22 cellular contexts compared by ENCODE assay signal in the genomic region with DNA sequence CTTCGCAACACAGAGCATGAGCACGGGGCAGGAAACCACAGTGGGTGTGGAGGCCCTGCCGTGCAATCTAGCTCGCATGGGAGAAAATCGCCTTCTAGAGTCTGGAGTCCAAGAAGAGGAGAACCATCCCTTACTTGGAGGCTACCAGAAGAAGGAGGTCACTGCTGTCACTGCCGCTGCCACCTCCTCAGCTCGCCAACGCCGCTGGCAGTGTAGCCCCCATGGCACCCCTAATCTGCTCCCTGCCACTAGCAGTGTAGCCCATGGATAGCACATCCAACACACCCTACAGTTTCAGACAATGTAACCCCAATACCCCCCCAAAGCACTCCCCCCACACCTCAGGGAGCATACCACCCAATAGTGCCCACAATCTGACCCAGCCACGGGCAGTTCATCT.
"Had no signal": no experiment of that assay in that cellular context is flagged by ENCODE, and none has a peak within 500 bp of the region (broad histone marks: within the 10 kb centered on the region; RNA-seq: fewer than 3 reads in every experiment).

No MANE protein-coding gene starts in this region.

- ATAC-seq: effector memory CD8-positive, alpha-beta T cell; esophagus mucosa; foreskin keratinocyte; gastrocnemius medialis; gastroesophageal sphincter; heart left ventricle; heart right ventricle had no signal

- DNase-seq: colonic mucosa; cortex of kidney; dermis blood vessel endothelial cell; dorsolateral prefrontal cortex; effector CD4-positive, alpha-beta T cell; effector CD8-positive, alpha-beta T cell; effector memory CD4-positive, alpha-beta T cell; effector memory CD8-positive, alpha-beta T cell; endodermal cell; erythroblast; esophagus squamous epithelium; foreskin fibroblast; foreskin keratinocyte; foreskin melanocyte; gastrocnemius medialis; glutamatergic neuron; head of caudate nucleus; heart left ventricle; heart right ventricle had no signal

- H3K4me1 Mint-ChIP-seq: endodermal cell had no signal

- H3K4me3 Mint-ChIP-seq: dendritic cell treated with granulocyte-macrophage colony-stimulating factor and Interleukin-4, amounts not matched to agents 40 ng/mL and 50 ng/mL, for 4 days; effector memory CD8-positive, alpha-beta T cell; endodermal cell had no signal

- H3K27me3 Mint-ChIP-seq: dendritic cell treated with granulocyte-macrophage colony-stimulating factor and Interleukin-4, amounts not matched to agents 40 ng/mL and 50 ng/mL, for 4 days; effector memory CD8-positive, alpha-beta T cell had no signal

- H3K27ac Mint-ChIP-seq: dendritic cell treated with granulocyte-macrophage colony-stimulating factor and Interleukin-4, amounts not matched to agents 40 ng/mL and 50 ng/mL, for 4 days; effector memory CD8-positive, alpha-beta T cell; endodermal cell had no signal
